Comparison of ENCODE assay signal across 5 cellular contexts in the genomic region with DNA sequence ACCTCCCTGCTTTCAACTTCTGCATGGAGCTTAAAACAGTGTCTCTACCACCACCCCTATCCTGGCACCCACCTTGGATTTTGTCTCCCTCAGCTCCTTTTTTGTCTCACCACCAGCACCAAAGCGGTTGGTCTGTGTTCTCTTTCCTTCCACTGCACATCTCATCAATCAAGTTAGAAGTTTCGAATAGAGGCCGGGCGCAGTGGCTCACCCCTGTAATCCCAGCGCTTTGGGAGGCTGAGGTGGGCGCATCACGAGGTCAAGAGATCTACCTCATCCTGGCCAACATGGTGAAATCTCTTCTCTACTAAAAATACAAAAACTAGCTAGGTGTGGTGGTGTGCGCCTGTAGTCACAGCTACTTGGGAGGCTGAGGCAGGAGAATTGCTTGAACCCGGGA.
"Had no signal": no experiment of that assay in that cellular context is flagged by ENCODE, and none has a peak within 500 bp of the region (broad histone marks: within the 10 kb centered on the region; RNA-seq: fewer than 3 reads in every experiment).

No MANE protein-coding gene starts in this region.

- FAIRE-seq: HepG2, HTR-8/SVneo, K562 had no signal

- H3K27ac Mint-ChIP-seq: IgD-negative memory B cell had no signal

- H3K27me3 Mint-ChIP-seq: IgD-negative memory B cell had no signal

- DNase-seq: IMR-90 had no signal

- H3K36me3 Mint-ChIP-seq: IgD-negative memory B cell had no signal

- H3K9me3 Mint-ChIP-seq: IgD-negative memory B cell had no signal
